Comparison of ENCODE assay signal across 1 cellular context in the genomic region with DNA sequence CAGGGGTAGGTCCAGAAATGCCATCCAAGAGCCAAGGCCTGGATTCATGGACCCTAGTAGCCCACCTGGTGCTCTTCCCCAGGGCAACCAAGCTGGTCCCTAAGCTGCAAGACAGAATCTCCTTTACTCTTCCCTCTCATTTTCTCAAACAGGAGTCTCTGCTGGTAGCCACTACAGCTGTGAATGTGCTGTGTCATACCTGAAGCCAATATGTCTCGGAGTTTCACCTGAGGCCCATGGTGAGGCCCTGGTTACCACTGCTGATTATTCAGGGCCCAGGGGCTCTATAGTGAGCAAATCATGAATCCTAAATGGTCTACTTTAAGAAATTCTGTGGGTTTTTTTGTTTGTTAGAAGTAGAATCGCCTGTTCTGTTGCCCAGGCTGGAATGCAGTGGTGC.
TF ChIP-seq lines count a peak whose summit lies in the region.

No MANE protein-coding gene starts in this region.

TF ChIP-seq in K562, 482 proteins besides CTCF, POLR2A, EP300 and RAD21 (continued from another document and continues in another):
- TF ChIP-seq E2F4 (CRISPR knock-in tag; IDR thresholded peaks at IDR 0.05; ENCODE audit: low read depth), result no peak
- TF ChIP-seq ZNF316 (IDR thresholded peaks at IDR 0.05), result peak; percentile 88
- TF ChIP-seq ASH1L (IDR thresholded peaks at IDR 0.05; ENCODE audit: borderline replicate concordance, low read depth, partially characterized antibody), result no peak
- TF ChIP-seq SMC3 (conservative IDR thresholded peaks at IDR 0.05; ENCODE audit: insufficient read depth, low read depth, low read length), result no peak
- TF ChIP-seq ZBTB34 (CRISPR knock-in tag; IDR thresholded peaks at IDR 0.05), result no peak
- TF ChIP-seq C11orf30 (IDR thresholded peaks at IDR 0.05; ENCODE audit: low read depth), result peak; percentile 87
- no peak for TF ChIP-seq ESRRA (IDR thresholded peaks at IDR 0.05; ENCODE audit: borderline replicate concordance, low read depth)
- TF ChIP-seq CEBPZ (IDR thresholded peaks at IDR 0.05; ENCODE audit: borderline replicate concordance, low read depth, low read length), result no peak
- no peak for TF ChIP-seq ZFP1 (CRISPR knock-in tag; IDR thresholded peaks at IDR 0.05)
- TF ChIP-seq MXI1 (IDR thresholded peaks at IDR 0.05; ENCODE audit: low read depth, low read length), result no peak
- TF ChIP-seq, protein P1, sequence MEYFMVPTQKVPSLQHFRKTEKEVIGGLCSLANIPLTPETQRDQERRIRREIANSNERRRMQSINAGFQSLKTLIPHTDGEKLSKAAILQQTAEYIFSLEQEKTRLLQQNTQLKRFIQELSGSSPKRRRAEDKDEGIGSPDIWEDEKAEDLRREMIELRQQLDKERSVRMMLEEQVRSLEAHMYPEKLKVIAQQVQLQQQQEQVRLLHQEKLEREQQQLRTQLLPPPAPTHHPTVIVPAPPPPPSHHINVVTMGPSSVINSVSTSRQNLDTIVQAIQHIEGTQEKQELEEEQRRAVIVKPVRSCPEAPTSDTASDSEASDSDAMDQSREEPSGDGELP (CRISPR knock-in tag; IDR thresholded peaks at IDR 0.05; ENCODE audit: borderline replicate concordance), result peak; percentile 56; the same call in 1 of the 2 replicates
- no peak for TF ChIP-seq THRAP3 (IDR thresholded peaks at IDR 0.05; ENCODE audit: borderline replicate concordance)
- TF ChIP-seq HDGF (IDR thresholded peaks at IDR 0.05), result no peak
- TF ChIP-seq LEF1 (IDR thresholded peaks at IDR 0.05), result no peak
- no peak for TF ChIP-seq CTBP1 (IDR thresholded peaks at IDR 0.05; ENCODE audit: borderline replicate concordance)
- TF ChIP-seq POLR2B (IDR thresholded peaks at IDR 0.05; ENCODE audit: low read depth, partially characterized antibody), result no peak
- no peak for TF ChIP-seq ZNF444 (CRISPR knock-in tag; IDR thresholded peaks at IDR 0.05)
- TF ChIP-seq POLR2G (IDR thresholded peaks at IDR 0.05; ENCODE audit: low read depth, low read length), result no peak
- no peak for TF ChIP-seq NFYB (IDR thresholded peaks at IDR 0.05; ENCODE audit: extremely low read depth, insufficient read length)
- TF ChIP-seq ZBTB8A (IDR thresholded peaks at IDR 0.05; ENCODE audit: partially characterized antibody), result no peak
- TF ChIP-seq NFE2L1 (tag; IDR thresholded peaks at IDR 0.05; ENCODE audit: borderline replicate concordance, low read depth), result peak; percentile 67
- TF ChIP-seq TRIM24 (IDR thresholded peaks at IDR 0.05), result no peak
- TF ChIP-seq ZNF311 (CRISPR knock-in tag; IDR thresholded peaks at IDR 0.05), result no peak
- TF ChIP-seq PYGO2 (tag; IDR thresholded peaks at IDR 0.05), result no peak
- no peak for TF ChIP-seq ZNF586 (CRISPR knock-in tag; conservative IDR thresholded peaks at IDR 0.05)
- TF ChIP-seq, protein P2, sequence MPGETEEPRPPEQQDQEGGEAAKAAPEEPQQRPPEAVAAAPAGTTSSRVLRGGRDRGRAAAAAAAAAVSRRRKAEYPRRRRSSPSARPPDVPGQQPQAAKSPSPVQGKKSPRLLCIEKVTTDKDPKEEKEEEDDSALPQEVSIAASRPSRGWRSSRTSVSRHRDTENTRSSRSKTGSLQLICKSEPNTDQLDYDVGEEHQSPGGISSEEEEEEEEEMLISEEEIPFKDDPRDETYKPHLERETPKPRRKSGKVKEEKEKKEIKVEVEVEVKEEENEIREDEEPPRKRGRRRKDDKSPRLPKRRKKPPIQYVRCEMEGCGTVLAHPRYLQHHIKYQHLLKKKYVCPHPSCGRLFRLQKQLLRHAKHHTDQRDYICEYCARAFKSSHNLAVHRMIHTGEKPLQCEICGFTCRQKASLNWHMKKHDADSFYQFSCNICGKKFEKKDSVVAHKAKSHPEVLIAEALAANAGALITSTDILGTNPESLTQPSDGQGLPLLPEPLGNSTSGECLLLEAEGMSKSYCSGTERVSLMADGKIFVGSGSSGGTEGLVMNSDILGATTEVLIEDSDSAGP (CRISPR knock-in tag; IDR thresholded peaks at IDR 0.05), result no peak
- no peak for TF ChIP-seq SOX6 (IDR thresholded peaks at IDR 0.05)
- TF ChIP-seq POU5F1 (IDR thresholded peaks at IDR 0.05; ENCODE audit: borderline replicate concordance, low read depth, low read length, partially characterized antibody), result no peak
- TF ChIP-seq, protein P3, sequence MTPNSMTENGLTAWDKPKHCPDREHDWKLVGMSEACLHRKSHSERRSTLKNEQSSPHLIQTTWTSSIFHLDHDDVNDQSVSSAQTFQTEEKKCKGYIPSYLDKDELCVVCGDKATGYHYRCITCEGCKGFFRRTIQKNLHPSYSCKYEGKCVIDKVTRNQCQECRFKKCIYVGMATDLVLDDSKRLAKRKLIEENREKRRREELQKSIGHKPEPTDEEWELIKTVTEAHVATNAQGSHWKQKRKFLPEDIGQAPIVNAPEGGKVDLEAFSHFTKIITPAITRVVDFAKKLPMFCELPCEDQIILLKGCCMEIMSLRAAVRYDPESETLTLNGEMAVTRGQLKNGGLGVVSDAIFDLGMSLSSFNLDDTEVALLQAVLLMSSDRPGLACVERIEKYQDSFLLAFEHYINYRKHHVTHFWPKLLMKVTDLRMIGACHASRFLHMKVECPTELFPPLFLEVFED (CRISPR knock-in tag; conservative IDR thresholded peaks at IDR 0.05), result no peak
- TF ChIP-seq CSDE1 (IDR thresholded peaks at IDR 0.05), result no peak
- TF ChIP-seq, protein P4, sequence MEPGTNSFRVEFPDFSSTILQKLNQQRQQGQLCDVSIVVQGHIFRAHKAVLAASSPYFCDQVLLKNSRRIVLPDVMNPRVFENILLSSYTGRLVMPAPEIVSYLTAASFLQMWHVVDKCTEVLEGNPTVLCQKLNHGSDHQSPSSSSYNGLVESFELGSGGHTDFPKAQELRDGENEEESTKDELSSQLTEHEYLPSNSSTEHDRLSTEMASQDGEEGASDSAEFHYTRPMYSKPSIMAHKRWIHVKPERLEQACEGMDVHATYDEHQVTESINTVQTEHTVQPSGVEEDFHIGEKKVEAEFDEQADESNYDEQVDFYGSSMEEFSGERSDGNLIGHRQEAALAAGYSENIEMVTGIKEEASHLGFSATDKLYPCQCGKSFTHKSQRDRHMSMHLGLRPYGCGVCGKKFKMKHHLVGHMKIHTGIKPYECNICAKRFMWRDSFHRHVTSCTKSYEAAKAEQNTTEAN (CRISPR knock-in tag; IDR thresholded peaks at IDR 0.05), result no peak
- no peak for TF ChIP-seq SNIP1 (IDR thresholded peaks at IDR 0.05; ENCODE audit: low read depth)
- TF ChIP-seq NFE2 (IDR thresholded peaks at IDR 0.05; ENCODE audit: low read depth), result peak; percentile 89
- peak; percentile 58; the same call in 1 of the 2 replicates for TF ChIP-seq MAFK (IDR thresholded peaks at IDR 0.05; ENCODE audit: low read length)
- no peak for TF ChIP-seq EWSR1 (IDR thresholded peaks at IDR 0.05; ENCODE audit: borderline replicate concordance, low read depth, partially characterized antibody)
- peak; percentile 40; the same call in 1 of the 2 replicates for TF ChIP-seq DPF2 (IDR thresholded peaks at IDR 0.05)
- TF ChIP-seq RBM34 (IDR thresholded peaks at IDR 0.05; ENCODE audit: borderline replicate concordance, insufficient read depth, low read length), result no peak
- TF ChIP-seq ZNF592 (IDR thresholded peaks at IDR 0.05), result peak; percentile 56
- TF ChIP-seq, protein P5, sequence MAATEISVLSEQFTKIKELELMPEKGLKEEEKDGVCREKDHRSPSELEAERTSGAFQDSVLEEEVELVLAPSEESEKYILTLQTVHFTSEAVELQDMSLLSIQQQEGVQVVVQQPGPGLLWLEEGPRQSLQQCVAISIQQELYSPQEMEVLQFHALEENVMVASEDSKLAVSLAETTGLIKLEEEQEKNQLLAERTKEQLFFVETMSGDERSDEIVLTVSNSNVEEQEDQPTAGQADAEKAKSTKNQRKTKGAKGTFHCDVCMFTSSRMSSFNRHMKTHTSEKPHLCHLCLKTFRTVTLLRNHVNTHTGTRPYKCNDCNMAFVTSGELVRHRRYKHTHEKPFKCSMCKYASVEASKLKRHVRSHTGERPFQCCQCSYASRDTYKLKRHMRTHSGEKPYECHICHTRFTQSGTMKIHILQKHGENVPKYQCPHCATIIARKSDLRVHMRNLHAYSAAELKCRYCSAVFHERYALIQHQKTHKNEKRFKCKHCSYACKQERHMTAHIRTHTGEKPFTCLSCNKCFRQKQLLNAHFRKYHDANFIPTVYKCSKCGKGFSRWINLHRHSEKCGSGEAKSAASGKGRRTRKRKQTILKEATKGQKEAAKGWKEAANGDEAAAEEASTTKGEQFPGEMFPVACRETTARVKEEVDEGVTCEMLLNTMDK (IDR thresholded peaks at IDR 0.05; ENCODE audit: borderline replicate concordance, insufficient read depth, low read depth, low read length, poor library complexity, severe bottlenecking), result no peak
- TF ChIP-seq IRF2 (CRISPR knock-in tag; IDR thresholded peaks at IDR 0.05), result no peak
- no peak for TF ChIP-seq TGIF2 (CRISPR knock-in tag; IDR thresholded peaks at IDR 0.05)
- TF ChIP-seq ERF (CRISPR knock-in tag; IDR thresholded peaks at IDR 0.05), result no peak
- TF ChIP-seq MCM3 (IDR thresholded peaks at IDR 0.05), result no peak
- TF ChIP-seq ZNF324 (CRISPR knock-in tag; IDR thresholded peaks at IDR 0.05), result no peak
- no peak for TF ChIP-seq ARHGAP35 (IDR thresholded peaks at IDR 0.05; ENCODE audit: partially characterized antibody)
- peak; percentile 71 for TF ChIP-seq MAFF (IDR thresholded peaks at IDR 0.05; ENCODE audit: low read length)
- TF ChIP-seq NEUROD1 (IDR thresholded peaks at IDR 0.05; ENCODE audit: borderline replicate concordance, low read depth, low read length, partially characterized antibody), result no peak
